Comparison of ENCODE assay signal across 10 cellular contexts in the genomic region with DNA sequence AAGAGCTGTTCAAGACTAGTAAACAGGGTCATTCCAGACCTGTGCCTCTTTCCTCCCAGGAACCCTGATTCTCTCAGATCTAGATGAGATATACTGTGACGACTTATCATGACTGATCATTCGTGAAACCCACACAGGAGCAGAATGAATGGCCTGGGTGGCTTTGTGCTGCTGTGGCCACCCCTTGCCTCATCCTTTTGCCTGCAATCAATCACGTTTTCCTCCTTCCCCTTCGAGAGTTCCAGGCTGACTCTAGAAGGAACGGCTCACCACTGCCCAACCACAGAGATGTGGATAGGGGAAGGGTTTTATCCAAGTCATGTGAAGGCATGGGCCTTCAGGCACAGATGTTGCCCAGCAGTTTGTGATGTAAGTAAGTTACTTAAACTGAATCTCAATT. TPM values are rescaled to one million over a fixed set of nuclear protein-coding genes. Genes with fewer than 3 reads are reported as not detected.
DNase-seq lines count a peak whose midpoint lies in the region; ATAC-seq, FAIRE-seq and TF ChIP-seq lines count a peak whose summit lies in the region.
"Had no signal": no experiment of that assay in that cellular context is flagged by ENCODE, and none has a peak within 500 bp of the region (broad histone marks: within the 10 kb centered on the region; RNA-seq: fewer than 3 reads in every experiment).

No MANE protein-coding gene starts in this region.

- no peak overlapping the region for H2BK120ac ChIP-seq in IMR-90 (ENCODE audit: low read depth, low read length)

- dilution Hi-C loops in IMR-90 (cut with HindIII; ENCODE audit: low sequenced_read_pairs, unreplicated experiment) = no loop called here

- peaks cover 13% of the 10 kb centered on the region for H3F3A ChIP-seq in neural cell (ENCODE audit: insufficient read depth, low read length, poor library complexity, severe bottlenecking)

- no peak overlapping the region for H2AK5ac ChIP-seq in IMR-90 (ENCODE audit: low read depth, low read length)

- H3K9me2 ChIP-seq in neural cell (ENCODE audit: insufficient read depth, low read length) = no peaks in the 10 kb centered on the region

- H4K20me1 ChIP-seq in IMR-90 (ENCODE audit: insufficient read depth, low read length) (peaks cover 96% of the 10 kb centered on the region), astrocyte (ENCODE audit: insufficient read depth, low read length) (peaks cover 93% of the 10 kb centered on the region), neural cell (ENCODE audit: insufficient read depth) (no peaks in the 10 kb centered on the region)

- intact Hi-C loops in IMR-90 (cut with micrococcal nuclease) = no loop called here

- H3K79me1 ChIP-seq in IMR-90 (ENCODE audit: low read depth in 1 of 2, low read length in 2 of 2) = peaks cover 20 to 92% of the 10 kb centered on the region in 2 experiments

- peak overlapping the region; percentile 73 for H3K27ac Mint-ChIP-seq in astrocyte (ENCODE audit: unreplicated experiment)

- H3K4me3 ChIP-seq in IMR-90 (ENCODE audit: insufficient read depth, low read depth, low read length) (no peak overlapping the region), astrocyte (ENCODE audit: insufficient read depth, low read depth, low read length) (no peak overlapping the region), neural cell (ENCODE audit: low read length) (peak overlapping the region; percentile 59)

- H3K56ac ChIP-seq in IMR-90 (ENCODE audit: extremely low read depth, insufficient read depth, low read length) = no peak overlapping the region

- no peak overlapping the region for H2BK15ac ChIP-seq in IMR-90 (ENCODE audit: low read depth, low read length)

- CTCF ChIA-PET in IMR-90 (lab: Yijun Ruan, JAX) = no interaction called here

- in situ Hi-C loops in IMR-90 (cut with MboI; ENCODE audit: low sequenced_read_pairs) = no loop called here

- H4K8ac ChIP-seq in IMR-90 (ENCODE audit: low read depth in 2 of 2, low read length in 2 of 2) = no peak overlapping the region

- H3K4me1 ChIP-seq in IMR-90 (ENCODE audit: control insufficient read depth, insufficient read depth, low read length) (peaks cover 30% of the 10 kb centered on the region), astrocyte (ENCODE audit: insufficient read depth, low read length) (peaks cover 29% of the 10 kb centered on the region)

- WGBS in IMR-90 (ENCODE audit: extremely low coverage in 2 of 2, insufficient read length in 1 of 2), 2 experiments = no CpG with 5 or more reads among the region's 5 CpGs

- ATAC-seq in IMR-90 (ENCODE audit: low read depth) (no peak), HG03571 (IDR thresholded peaks at IDR 0.05; ENCODE audit: unreplicated experiment) (no peak)

- no peak for TF ChIP-seq EP300 in neural cell (conservative IDR thresholded peaks at IDR 0.05; ENCODE audit: poor library complexity, severe bottlenecking)

- TF ChIP-seq CTCF in IMR-90 (conservative IDR thresholded peaks at IDR 0.05; ENCODE audit: low read depth, low read length) = no peak
- TF ChIP-seq CTCF in astrocyte (IDR thresholded peaks at IDR 0.05; ENCODE audit: insufficient read depth, low read depth, low read length) = no peak
- TF ChIP-seq CTCF in neural cell (IDR thresholded peaks at IDR 0.05; ENCODE audit: poor library complexity, severe bottlenecking) = no peak

- H2BK5ac ChIP-seq in IMR-90 (ENCODE audit: low read depth, low read length, poor library complexity, severe bottlenecking) = no peak overlapping the region

- no peak overlapping the region for H3K4ac ChIP-seq in IMR-90 (ENCODE audit: low read depth, low read length)

- BruUV-seq in IMR-90 (replicated peaks; lab: Mats Ljungman, UMichigan) = no TSS peak

- H3K27ac ChIP-seq in IMR-90 (ENCODE audit: insufficient read depth, low read length) (peak overlapping the region; percentile 6; the same call in 1 of the 2 replicates), astrocyte (ENCODE audit: low read depth, low read length) (no peak overlapping the region), neural cell (ENCODE audit: low read length) (peak overlapping the region; percentile 92)
- H3K27ac ChIP-seq: C4-2B had no signal

- H3K23ac ChIP-seq in IMR-90 (ENCODE audit: low read depth, low read length) = peak overlapping the region; percentile 25; the same call in 1 of the 2 replicates

- H3K9ac ChIP-seq in IMR-90 (ENCODE audit: low read depth, low read length) = no peak overlapping the region
- H3K9ac ChIP-seq in astrocyte (ENCODE audit: low read length) = no peak overlapping the region
- H3K9ac ChIP-seq in neural cell (ENCODE audit: low read length) = peak overlapping the region; percentile 65

- H3K4me2 ChIP-seq in IMR-90 (ENCODE audit: low read depth, low read length) (no peak overlapping the region), astrocyte (ENCODE audit: low read length) (no peak overlapping the region), neural cell (ENCODE audit: low read length) (peak overlapping the region; percentile 92)

- H2BK20ac ChIP-seq in IMR-90 (ENCODE audit: low read depth, low read length) = no peak overlapping the region

- no peak overlapping the region for H3K14ac ChIP-seq in IMR-90 (replicated peaks; ENCODE audit: low read depth, low read length)

- H3K18ac ChIP-seq in IMR-90 (ENCODE audit: low read depth, low read length) = no peak overlapping the region

- H2AFZ ChIP-seq in IMR-90 (replicated peaks; ENCODE audit: low read length, poor library complexity) (no peak overlapping the region), astrocyte (ENCODE audit: low read depth, low read length) (no peak overlapping the region), neural cell (ENCODE audit: low read depth, low read length) (no peak overlapping the region)

- no peak for TF ChIP-seq POLR2A in IMR-90 (IDR thresholded peaks at IDR 0.05; ENCODE audit: low read depth, low read length)

- H3K27me3 ChIP-seq in IMR-90 (ENCODE audit: control insufficient read depth, insufficient read depth, low read length) (no peaks in the 10 kb centered on the region), astrocyte (ENCODE audit: insufficient read depth, low read length) (no peaks in the 10 kb centered on the region), neural cell (ENCODE audit: insufficient read depth, low read depth, low read length) (no peaks in the 10 kb centered on the region)

- H3K9me1 ChIP-seq in IMR-90 (ENCODE audit: insufficient read depth, low read length) = peaks cover 40% of the 10 kb centered on the region

- no peak overlapping the region for H4K91ac ChIP-seq in IMR-90 (ENCODE audit: insufficient read depth, low read depth, low read length)

- TF ChIP-seq RAD21 in IMR-90 (IDR thresholded peaks at IDR 0.05; ENCODE audit: low read length) (no peak), neural cell (conservative IDR thresholded peaks at IDR 0.05) (no peak)

- H3K27me3 Mint-ChIP-seq in astrocyte (ENCODE audit: low read depth, unreplicated experiment) = no peaks in the 10 kb centered on the region

- POLR2A ChIA-PET in IMR-90 (lab: Charles Lee; ENCODE audit: unreplicated experiment) = no interaction called here

- no peak overlapping the region for H3K4me3 Mint-ChIP-seq in astrocyte (ENCODE audit: unreplicated experiment)

- peaks cover 100% of the 10 kb centered on the region for H3K79me2 ChIP-seq in astrocyte (ENCODE audit: insufficient read depth, low read length)
- peaks cover 43% of the 10 kb centered on the region for H3K79me2 ChIP-seq in neural cell (replicated peaks; ENCODE audit: insufficient read depth, low read length)

- H3K9me3 Mint-ChIP-seq in astrocyte (ENCODE audit: unreplicated experiment) = no peaks in the 10 kb centered on the region

- peak; percentile 63 for DNase-seq in activated T-cell treated with anti-CD3 and anti-CD28 coated beads for 48 hours (ENCODE audit: low read depth)
- DNase-seq in activated T-cell treated with anti-CD3 and anti-CD28 coated beads for 4 hours = no peak
- DNase-seq in IMR-90 = peak; percentile 47
- peak; percentile 48 for DNase-seq in astrocyte (ENCODE audit: low read depth)
- no peak for DNase-seq in NCI-H69 (lab: John Stamatoyannopoulos, UW)
- DNase-seq in NCI-H2029 treated with DMSO at 0.1 percent for 48 hours (lab: John Stamatoyannopoulos, UW) = no peak

- H3K4me1 Mint-ChIP-seq in astrocyte (ENCODE audit: low read depth, unreplicated experiment) = peaks cover 60% of the 10 kb centered on the region

- FAIRE-seq in astrocyte (lab: Jason Lieb, UNC) = no peak
- FAIRE-seq: TTC549 had no signal

- H3K9me3 ChIP-seq in IMR-90 (ENCODE audit: control insufficient read depth, insufficient read depth, low read length) (no peaks in the 10 kb centered on the region), astrocyte (ENCODE audit: insufficient read depth, low read depth, low read length) (no peaks in the 10 kb centered on the region), neural cell (ENCODE audit: low read length) (no peaks in the 10 kb centered on the region)

- H3K36me3 ChIP-seq in IMR-90 (ENCODE audit: control insufficient read depth, insufficient read depth, low read length) (peaks cover 24% of the 10 kb centered on the region), astrocyte (ENCODE audit: insufficient read depth, low read length) (peaks cover 10% of the 10 kb centered on the region), neural cell (ENCODE audit: insufficient read depth, low read length) (no peaks in the 10 kb centered on the region)

- no peak overlapping the region for H2AK9ac ChIP-seq in IMR-90 (replicated peaks; ENCODE audit: low read depth, low read length, poor library complexity)

- no peak overlapping the region for H4K5ac ChIP-seq in IMR-90 (ENCODE audit: low read depth, low read length)

- peaks cover 12% of the 10 kb centered on the region for H3K36me3 Mint-ChIP-seq in astrocyte (ENCODE audit: low read depth, unreplicated experiment)

TF ChIP-seq in IMR-90, 13 proteins besides CTCF, POLR2A, EP300 and RAD21:
- TF ChIP-seq SMC3 (IDR thresholded peaks at IDR 0.05; ENCODE audit: low read depth, low read length) (no peak), MAZ (IDR thresholded peaks at IDR 0.05; ENCODE audit: borderline replicate concordance, low read depth, low read length) (no peak), RFX5 (IDR thresholded peaks at IDR 0.05; ENCODE audit: low read depth, low read length) (no peak), CEBPB (IDR thresholded peaks at IDR 0.05; ENCODE audit: low read depth, low read length) (no peak; the same call in 1 of the 2 replicates), NFE2L2 (IDR thresholded peaks at IDR 0.05; ENCODE audit: low read depth, low read length) (no peak)

RNA-seq across cellular contexts. Expression of a gene that starts 5.8 kb away (rescaled TPM):
- total RNA-seq in IMR-90 (2012; rRNA removed) = 610 and 633 TPM in 2 replicates
- 346 and 355 TPM in 2 replicates for polyA plus RNA-seq in IMR-90 (2012; rRNA removed)
- polyA plus RNA-seq in IMR-90 (2012; cell fraction: cytosol; rRNA removed) = 237 and 242 TPM in 2 replicates
- 152 and 159 TPM in 2 replicates for polyA plus RNA-seq in IMR-90 (2012; cell fraction: nucleus; rRNA removed; ENCODE audit: low replicate concordance)
- 320 and 349 TPM in 2 replicates for total RNA-seq in astrocyte
- 27.5 and 51.9 TPM in 2 replicates for polyA plus RNA-seq in neural cell
- polyA minus RNA-seq in neural cell = 42.9 and 45.8 TPM in 2 replicates

Comparison
In these comparisons a context has a peak if more than half of its experiments do, and no peak if none do; other contexts are left out.
1. DNase-seq: peak in activated T-cell treated with anti-CD3 and anti-CD28 coated beads for 48 hours (single experiment), IMR-90 (single experiment) and astrocyte (single experiment); none in activated T-cell treated with anti-CD3 and anti-CD28 coated beads for 4 hours (single experiment), NCI-H69 (single experiment) and NCI-H2029 treated with DMSO at 0.1 percent for 48 hours (single experiment).